Comparison of ENCODE assay signal across 35 cellular contexts in the genomic region with DNA sequence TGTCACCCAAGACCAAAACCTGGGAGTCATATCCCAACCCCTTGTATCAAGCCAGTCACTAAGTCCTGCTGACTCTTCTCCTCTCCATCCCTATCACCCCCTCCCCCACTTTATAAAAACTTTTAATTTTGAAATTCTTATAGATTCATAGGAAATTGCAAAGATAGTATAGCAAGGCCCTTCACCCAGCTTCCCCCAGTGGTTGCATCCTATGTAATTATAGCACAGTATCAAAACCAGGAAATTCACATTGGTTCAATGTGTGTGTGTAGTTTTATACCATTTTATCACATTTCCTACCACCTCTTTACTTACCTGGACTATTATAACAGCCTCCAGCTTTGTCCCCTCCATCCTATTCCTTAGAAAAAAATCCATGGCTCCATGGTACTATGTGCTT. TPM values are rescaled to one million over a fixed set of nuclear protein-coding genes. Genes with fewer than 3 reads are reported as not detected.
"Had no signal": no experiment of that assay in that cellular context is flagged by ENCODE, and none has a peak within 500 bp of the region (broad histone marks: within the 10 kb centered on the region; RNA-seq: fewer than 3 reads in every experiment).

No MANE protein-coding gene starts in this region.

- H3K27me3 Mint-ChIP-seq: activated CD4-positive, alpha-beta memory T cell treated with anti-CD3 and anti-CD28 coated beads for 36 hours; activated CD8-positive, alpha-beta T cell treated with anti-CD3 and anti-CD28 coated beads for 36 hours; activated naive CD4-positive, alpha-beta T cell treated with anti-CD3 and anti-CD28 coated beads, Interleukin-2, amount 50 U/mL, for 24 hours; activated naive CD8-positive, alpha-beta T cell; activated naive CD8-positive, alpha-beta T cell treated with anti-CD3 and anti-CD28 coated beads, Interleukin-2, amount 10 ng/mL, durations not matched to agents 7 days and 5 days; activated naive CD8-positive, alpha-beta T cell treated with anti-CD3 and anti-CD28 coated beads, Interleukin-2, amount 50 U/mL, for 24 hours; activated T-helper 17 cell treated with anti-CD3 and anti-CD28 coated beads, Interleukin-2, amount 50 U/mL, for 72 hours; central memory CD8-positive, alpha-beta T cell had no signal

- H3K27me3 ChIP-seq: ascending aorta, cardiac muscle cell had no signal

- H3K27ac Mint-ChIP-seq: activated B cell treated with CpG ODN at 0.5 μM for 24 hours; activated CD4-positive, alpha-beta memory T cell treated with anti-CD3 and anti-CD28 coated beads for 36 hours; activated CD4-positive, alpha-beta T cell treated with anti-CD3 and anti-CD28 coated beads, Interleukin-2, amount 10 ng/mL, durations not matched to agents 24 days and 14 days; activated CD8-positive, alpha-beta T cell treated with anti-CD3 and anti-CD28 coated beads for 36 hours; activated naive CD4-positive, alpha-beta T cell treated with anti-CD3 and anti-CD28 coated beads, Interleukin-2, amount 10 ng/mL, durations not matched to agents 7 days and 5 days; activated naive CD4-positive, alpha-beta T cell treated with anti-CD3 and anti-CD28 coated beads, Interleukin-2, amount 50 U/mL, for 24 hours; activated naive CD8-positive, alpha-beta T cell; activated naive CD8-positive, alpha-beta T cell treated with anti-CD3 and anti-CD28 coated beads, Interleukin-2, amount 50 U/mL, for 24 hours; activated T-cell treated with anti-CD3 and anti-CD28 coated beads, Interleukin-2, amount 50 U/mL, for 72 hours; activated T-helper 1 cell treated with anti-CD3 and anti-CD28 coated beads, Interleukin-12 subunit alpha, Interleukin-12 subunit beta, Interleukin-2, Interleukin-4 antibody, amounts not matched to agents 30 ng/mL and 10 ng/mL and 1 ng/mL, durations not matched to agents 14 hours and 24 hours and 36 hours; activated T-helper 17 cell treated with anti-CD3 and anti-CD28 coated beads, Interleukin-2, amount 50 U/mL, for 72 hours; T-helper 1 cell treated with Interleukin-12 subunit alpha and Interleukin-12 subunit beta and Interleukin-4 antibody, amounts not matched to agents 30 μg/mL and 1 μg/mL, for 36 hours; T-helper 2 cell treated with Interferon-gamma antibody and Interleukin-4, amounts not matched to agents 5 μg/mL and 100 μg/mL, for 36 hours had no signal

- H3K9me3 Mint-ChIP-seq: activated B cell treated with CpG ODN at 0.5 μM for 24 hours; activated CD4-positive, alpha-beta memory T cell treated with anti-CD3 and anti-CD28 coated beads for 36 hours; activated CD4-positive, alpha-beta T cell treated with anti-CD3 and anti-CD28 coated beads, Interleukin-2, amount 10 ng/mL, durations not matched to agents 24 days and 14 days; activated CD8-positive, alpha-beta T cell treated with anti-CD3 and anti-CD28 coated beads for 36 hours; activated naive CD4-positive, alpha-beta T cell treated with anti-CD3 and anti-CD28 coated beads, Interleukin-2, amount 10 ng/mL, durations not matched to agents 7 days and 5 days; activated naive CD4-positive, alpha-beta T cell treated with anti-CD3 and anti-CD28 coated beads, Interleukin-2, amount 50 U/mL, for 24 hours; activated naive CD8-positive, alpha-beta T cell treated with anti-CD3 and anti-CD28 coated beads, Interleukin-2, amount 10 ng/mL, durations not matched to agents 7 days and 5 days; activated naive CD8-positive, alpha-beta T cell treated with anti-CD3 and anti-CD28 coated beads, Interleukin-2, amount 50 U/mL, for 24 hours; activated T-cell treated with anti-CD3 and anti-CD28 coated beads, Interleukin-2, amount 50 U/mL, for 4 hours; activated T-cell treated with anti-CD3 and anti-CD28 coated beads, Interleukin-2, amount 50 U/mL, for 72 hours; activated T-helper 1 cell treated with anti-CD3 and anti-CD28 coated beads, Interleukin-12 subunit alpha, Interleukin-12 subunit beta, Interleukin-2, Interleukin-4 antibody, amounts not matched to agents 30 ng/mL and 10 ng/mL and 1 ng/mL, durations not matched to agents 14 hours and 24 hours and 36 hours; activated T-helper 17 cell treated with anti-CD3 and anti-CD28 coated beads, Interleukin-2, amount 50 U/mL, for 72 hours; central memory CD8-positive, alpha-beta T cell; T-helper 1 cell treated with Interleukin-12 subunit alpha and Interleukin-12 subunit beta and Interleukin-4 antibody, amounts not matched to agents 30 μg/mL and 1 μg/mL, for 36 hours; T-helper 2 cell treated with Interferon-gamma antibody and Interleukin-4, amounts not matched to agents 5 μg/mL and 100 μg/mL, for 36 hours had no signal

- H3K4me3 ChIP-seq: ascending aorta, cardiac muscle cell had no signal

- H3K9me3 ChIP-seq: ascending aorta had no signal

- ATAC-seq: activated CD8-positive, alpha-beta T cell treated with anti-CD3 and anti-CD28 coated beads for 36 hours; activated naive CD8-positive, alpha-beta T cell treated with anti-CD3 and anti-CD28 coated beads, Interleukin-2, amount 50 U/mL, for 24 hours; activated T-cell treated with anti-CD3 and anti-CD28 coated beads, Interleukin-2, amount 50 U/mL, for 4 hours; activated T-cell treated with anti-CD3 and anti-CD28 coated beads, Interleukin-2, amount 50 U/mL, for 72 hours; activated T-helper 17 cell treated with anti-CD3 and anti-CD28 coated beads, Interleukin-2, amount 50 U/mL, for 72 hours had no signal

- DNase-seq: activated B cell treated with CpG ODN at 0.5 μM for 24 hours; activated CD4-positive, alpha-beta memory T cell treated with anti-CD3 and anti-CD28 coated beads for 36 hours; activated CD4-positive, alpha-beta T cell treated with anti-CD3 and anti-CD28 coated beads for 4 hours; activated CD4-positive, alpha-beta T cell treated with anti-CD3 and anti-CD28 coated beads, Interleukin-2, amount 10 ng/mL, durations not matched to agents 24 days and 14 days; activated CD4-positive, alpha-beta T cell treated with anti-CD3 and anti-CD28 coated beads, Interleukin-2, amount 50 U/mL, for 1 hour; activated CD4-positive, alpha-beta T cell treated with anti-CD3 and anti-CD28 coated beads, Interleukin-2, amount 50 U/mL, for 4 hours; activated CD4-positive, CD25-positive, alpha-beta regulatory T cell treated with anti-CD3 and anti-CD28 coated beads, Interleukin-2, amount 50 U/mL, for 72 hours; activated CD8-positive, alpha-beta memory T cell treated with anti-CD3 and anti-CD28 coated beads, Interleukin-2, amount 50 U/mL, for 4 hours; activated CD8-positive, alpha-beta T cell treated with anti-CD3 and anti-CD28 coated beads for 36 hours; activated effector memory CD4-positive, alpha-beta T cell treated with anti-CD3 and anti-CD28 coated beads, Interleukin-2, amount 50 U/mL, for 16 hours; activated gamma-delta T cell treated with Interleukin-2 at 50 U/mL for 16 hours; activated naive CD4-positive, alpha-beta T cell treated with anti-CD3 and anti-CD28 coated beads, Interleukin-2, amount 10 ng/mL, durations not matched to agents 7 days and 5 days; activated naive CD4-positive, alpha-beta T cell treated with Interleukin-2 at 50 U/mL for 16 hours; activated naive CD8-positive, alpha-beta T cell treated with anti-CD3 and anti-CD28 coated beads, Interleukin-2, amount 10 ng/mL, durations not matched to agents 7 days and 5 days; activated naive CD8-positive, alpha-beta T cell treated with anti-CD3 and anti-CD28 coated beads, Interleukin-2, amount 50 U/mL, for 24 hours; activated T-cell treated with anti-CD3 and anti-CD28 coated beads for 4 hours; activated T-cell treated with anti-CD3 and anti-CD28 coated beads, Interleukin-2, amount 50 U/mL, for 1 hour; activated T-cell treated with anti-CD3 and anti-CD28 coated beads, Interleukin-2, amount 50 U/mL, for 4 hours; activated T-cell treated with anti-CD3 and anti-CD28 coated beads, Interleukin-2, amount 50 U/mL, for 72 hours; amygdala; anterior cingulate cortex; cerebellar nuclear complex; T-helper 1 cell; T-helper 9 cell had no signal

- H3K27ac ChIP-seq: ascending aorta, cardiac muscle cell, VCaP had no signal

- H3K4me3 Mint-ChIP-seq: activated B cell treated with CpG ODN at 0.5 μM for 24 hours; activated CD4-positive, alpha-beta memory T cell treated with anti-CD3 and anti-CD28 coated beads for 36 hours; activated CD4-positive, alpha-beta T cell treated with anti-CD3 and anti-CD28 coated beads, Interleukin-2, amount 10 ng/mL, durations not matched to agents 24 days and 14 days; activated CD8-positive, alpha-beta T cell treated with anti-CD3 and anti-CD28 coated beads for 36 hours; activated naive CD4-positive, alpha-beta T cell treated with anti-CD3 and anti-CD28 coated beads, Interleukin-2, amount 10 ng/mL, durations not matched to agents 7 days and 5 days; activated naive CD8-positive, alpha-beta T cell treated with anti-CD3 and anti-CD28 coated beads, Interleukin-2, amount 10 ng/mL, durations not matched to agents 7 days and 5 days; activated naive CD8-positive, alpha-beta T cell treated with anti-CD3 and anti-CD28 coated beads, Interleukin-2, amount 50 U/mL, for 24 hours; activated T-cell treated with anti-CD3 and anti-CD28 coated beads, Interleukin-2, amount 50 U/mL, for 4 hours; activated T-cell treated with anti-CD3 and anti-CD28 coated beads, Interleukin-2, amount 50 U/mL, for 72 hours; activated T-helper 1 cell treated with anti-CD3 and anti-CD28 coated beads, Interleukin-12 subunit alpha, Interleukin-12 subunit beta, Interleukin-2, Interleukin-4 antibody, amounts not matched to agents 30 ng/mL and 10 ng/mL and 1 ng/mL, durations not matched to agents 14 hours and 24 hours and 36 hours; activated T-helper 17 cell treated with anti-CD3 and anti-CD28 coated beads, Interleukin-2, amount 50 U/mL, for 72 hours; central memory CD8-positive, alpha-beta T cell; T-helper 1 cell treated with Interleukin-12 subunit alpha and Interleukin-12 subunit beta and Interleukin-4 antibody, amounts not matched to agents 30 μg/mL and 1 μg/mL, for 36 hours; T-helper 2 cell treated with Interferon-gamma antibody and Interleukin-4, amounts not matched to agents 5 μg/mL and 100 μg/mL, for 36 hours had no signal

RNA-seq across cellular contexts. Expression of a gene that starts 6.3 kb away (rescaled TPM):
- total RNA-seq: activated B cell treated with CpG ODN at 0.5 μM for 24 hours, bronchial epithelial cell had no signal
